1 cellular context compared by ENCODE assay signal in the genomic region with DNA sequence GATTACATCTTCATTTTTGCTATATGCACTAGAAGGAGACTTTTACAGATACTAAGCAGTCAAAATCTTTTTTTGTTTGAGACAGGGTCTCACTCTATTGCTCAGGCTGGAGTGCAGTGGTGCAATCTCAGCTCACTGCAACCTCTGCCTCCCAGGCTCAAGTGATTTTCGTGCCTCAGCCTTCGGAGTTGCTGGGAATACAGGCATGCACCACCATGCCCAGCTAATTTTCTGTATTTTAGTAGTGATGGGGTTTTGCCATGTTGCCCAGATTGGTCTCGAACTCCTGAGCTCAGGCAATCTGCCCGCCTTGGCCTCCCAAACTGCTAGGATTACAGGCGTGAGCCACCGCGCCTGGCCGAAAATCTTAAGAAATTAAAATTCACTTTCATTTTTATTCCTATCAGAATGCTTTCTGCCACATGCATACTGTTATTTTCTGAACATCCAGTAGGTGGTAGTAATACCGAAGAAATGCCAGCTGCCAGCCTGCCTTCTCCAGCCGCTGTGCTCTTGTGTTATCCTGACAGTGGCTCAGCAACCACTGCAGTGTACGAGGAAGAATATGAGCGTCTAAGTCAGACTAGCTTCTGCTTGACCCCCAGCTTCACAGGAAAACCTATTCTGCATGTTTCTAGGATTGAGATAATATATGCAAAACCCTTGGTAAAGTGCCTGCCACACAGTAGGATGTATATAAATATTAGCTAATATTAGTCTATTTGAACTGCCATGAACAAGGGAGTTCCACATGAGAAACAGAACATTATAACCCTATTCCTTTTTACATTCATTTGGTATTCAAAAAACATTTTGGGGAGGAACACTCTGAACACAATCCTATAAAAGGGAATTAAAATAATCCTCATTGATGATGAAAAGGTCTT.
TF ChIP-seq lines count a peak whose summit lies in the region.

No MANE protein-coding gene starts in this region.

TF ChIP-seq in H1, 55 proteins besides CTCF, POLR2A, EP300 and RAD21 (continued from another document):
- TF ChIP-seq NRF1 (IDR thresholded peaks at IDR 0.05; ENCODE audit: low read depth, low read length) (no peak), RBBP5 (IDR thresholded peaks at IDR 0.05; ENCODE audit: borderline replicate concordance, low read depth, low read length) (no peak), EZH2 (IDR thresholded peaks at IDR 0.05; ENCODE audit: low read depth, low read length, severe bottlenecking) (no peak), SIN3A (conservative IDR thresholded peaks at IDR 0.05 in 1 of 2, IDR thresholded peaks at IDR 0.05 in 1 of 2; ENCODE audit: low read depth in 1 of 2, low read length in 2 of 2) (no peak), HDAC6 (IDR thresholded peaks at IDR 0.05; ENCODE audit: low read depth, low read length) (no peak), FOSL1 (IDR thresholded peaks at IDR 0.05; ENCODE audit: insufficient read depth, low read depth, low read length) (no peak), MAFK (IDR thresholded peaks at IDR 0.05; ENCODE audit: low read depth, low read length) (no peak)
- TF ChIP-seq, protein P1, sequence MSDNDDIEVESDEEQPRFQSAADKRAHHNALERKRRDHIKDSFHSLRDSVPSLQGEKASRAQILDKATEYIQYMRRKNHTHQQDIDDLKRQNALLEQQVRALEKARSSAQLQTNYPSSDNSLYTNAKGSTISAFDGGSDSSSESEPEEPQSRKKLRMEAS (IDR thresholded peaks at IDR 0.05), result no peak
